Comparison of ENCODE assay signal across 8 cellular contexts in the genomic region with DNA sequence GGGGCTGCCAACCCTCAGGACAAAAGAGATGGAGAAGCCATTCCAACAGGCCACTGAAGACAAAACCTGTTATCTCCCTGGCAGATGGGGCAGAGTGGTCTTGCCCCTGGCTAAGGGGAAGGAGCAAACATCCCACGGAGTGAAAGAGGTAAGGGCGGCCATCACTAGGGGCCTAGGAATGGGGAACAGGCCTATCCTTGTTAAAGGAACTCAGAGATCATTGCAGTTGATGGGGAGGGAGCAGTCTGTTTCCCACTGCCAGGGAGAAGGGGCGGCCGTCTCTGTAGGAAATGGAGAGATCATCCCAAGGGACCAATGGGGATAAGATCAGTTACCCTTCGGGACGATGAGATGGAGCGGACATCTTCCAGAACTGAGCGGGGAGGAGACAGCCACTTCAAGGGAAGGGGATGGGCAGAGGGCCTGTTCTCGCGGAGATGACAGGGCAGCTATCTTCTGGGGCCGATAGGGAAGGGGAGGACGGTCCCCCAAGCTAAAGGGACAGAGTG. TPM values are rescaled to one million over a fixed set of nuclear protein-coding genes. Genes with fewer than 3 reads are reported as not detected.
A peak's percentile ranks its signal among the peaks of the same experiment; 100 is the strongest.
DNase-seq lines count a peak whose midpoint lies in the region; ATAC-seq and TF ChIP-seq lines count a peak whose summit lies in the region.

No MANE protein-coding gene starts in this region.

- TF ChIP-seq CTCF in kidney epithelial cell (IDR thresholded peaks at IDR 0.05; ENCODE audit: insufficient read depth, low read length, poor library complexity, severe bottlenecking) (no peak), testis (IDR thresholded peaks at IDR 0.05) (no peak)

- no peak for ATAC-seq in activated naive CD8-positive, alpha-beta T cell treated with anti-CD3 and anti-CD28 coated beads, Interleukin-2, amount 50 U/mL, for 24 hours

- peak overlapping the region; percentile 99 for H3K4me3 ChIP-seq in kidney epithelial cell (ENCODE audit: low read depth, low read length)
- peak overlapping the region; percentile 93 to 97 for H3K4me3 ChIP-seq in testis

- peaks cover 26% of the 10 kb centered on the region for H3K36me3 Mint-ChIP-seq in T-helper 1 cell treated with Interleukin-12 subunit alpha and Interleukin-12 subunit beta and Interleukin-4 antibody, amounts not matched to agents 30 μg/mL and 1 μg/mL, for 36 hours (ENCODE audit: low read depth)
- peaks cover 28% of the 10 kb centered on the region for H3K36me3 Mint-ChIP-seq in activated naive CD8-positive, alpha-beta T cell treated with anti-CD3 and anti-CD28 coated beads, Interleukin-2, amount 50 U/mL, for 24 hours (ENCODE audit: low read depth)

- H3K9me3 ChIP-seq in testis = no peaks in the 10 kb centered on the region

- no peak for TF ChIP-seq POLR2A in testis (IDR thresholded peaks at IDR 0.05)

- H3K27me3 Mint-ChIP-seq in T-helper 1 cell treated with Interleukin-12 subunit alpha and Interleukin-12 subunit beta and Interleukin-4 antibody, amounts not matched to agents 30 μg/mL and 1 μg/mL, for 36 hours (ENCODE audit: low read depth) = no peaks in the 10 kb centered on the region
- peaks cover 3% of the 10 kb centered on the region for H3K27me3 Mint-ChIP-seq in activated naive CD8-positive, alpha-beta T cell treated with anti-CD3 and anti-CD28 coated beads, Interleukin-2, amount 50 U/mL, for 24 hours

- no peaks in the 10 kb centered on the region for H3K27me3 ChIP-seq in kidney epithelial cell (ENCODE audit: control insufficient read depth, insufficient read depth, low read length)
- H3K27me3 ChIP-seq in testis = no peaks in the 10 kb centered on the region

- peak overlapping the region; percentile 91 for H3K27ac Mint-ChIP-seq in T-helper 1 cell treated with Interleukin-12 subunit alpha and Interleukin-12 subunit beta and Interleukin-4 antibody, amounts not matched to agents 30 μg/mL and 1 μg/mL, for 36 hours
- H3K27ac Mint-ChIP-seq in activated naive CD8-positive, alpha-beta T cell treated with anti-CD3 and anti-CD28 coated beads, Interleukin-2, amount 50 U/mL, for 24 hours = peak overlapping the region; percentile 100

- intact Hi-C loops in testis (cut with DNase I; ENCODE audit: low total_unique reads) = no loop called here

- WGBS in testis, 2 donors = 2 to 5% methylated on average over 12 of the region's 12 CpGs

- H3K36me3 ChIP-seq in kidney epithelial cell (ENCODE audit: control insufficient read depth, insufficient read depth, low read length) (peaks cover 1% of the 10 kb centered on the region), testis (ENCODE audit: low read depth, missing control alignments) (no peaks in the 10 kb centered on the region)

- H3K27ac ChIP-seq in testis = peak overlapping the region; percentile 53 to 81

- H3K4me1 Mint-ChIP-seq in T-helper 1 cell treated with Interleukin-12 subunit alpha and Interleukin-12 subunit beta and Interleukin-4 antibody, amounts not matched to agents 30 μg/mL and 1 μg/mL, for 36 hours (ENCODE audit: low read depth) = peaks cover 44% of the 10 kb centered on the region
- peaks cover 33% of the 10 kb centered on the region for H3K4me1 Mint-ChIP-seq in activated naive CD8-positive, alpha-beta T cell treated with anti-CD3 and anti-CD28 coated beads, Interleukin-2, amount 50 U/mL, for 24 hours

- H3K4me1 ChIP-seq in testis = peaks cover 11% of the 10 kb centered on the region

- no peak for DNase-seq in T-helper 1 cell
- DNase-seq in activated naive CD8-positive, alpha-beta T cell treated with anti-CD3 and anti-CD28 coated beads, Interleukin-2, amount 50 U/mL, for 24 hours = no peak
- no peak for DNase-seq in kidney epithelial cell (ENCODE audit: low read depth)
- no peak for DNase-seq in testis
- DNase-seq in HCEC 1CT = no peak
- no peak for DNase-seq in EL
- DNase-seq in SK-N-DZ (ENCODE audit: low spot score) = no peak

- H3K4me3 Mint-ChIP-seq in T-helper 1 cell treated with Interleukin-12 subunit alpha and Interleukin-12 subunit beta and Interleukin-4 antibody, amounts not matched to agents 30 μg/mL and 1 μg/mL, for 36 hours = peak overlapping the region; percentile 96
- H3K4me3 Mint-ChIP-seq in activated naive CD8-positive, alpha-beta T cell treated with anti-CD3 and anti-CD28 coated beads, Interleukin-2, amount 50 U/mL, for 24 hours = peak overlapping the region; percentile 100

- H3K9me3 Mint-ChIP-seq in T-helper 1 cell treated with Interleukin-12 subunit alpha and Interleukin-12 subunit beta and Interleukin-4 antibody, amounts not matched to agents 30 μg/mL and 1 μg/mL, for 36 hours = no peaks in the 10 kb centered on the region
- H3K9me3 Mint-ChIP-seq in activated naive CD8-positive, alpha-beta T cell treated with anti-CD3 and anti-CD28 coated beads, Interleukin-2, amount 50 U/mL, for 24 hours = no peaks in the 10 kb centered on the region

RNA-seq across cellular contexts. Expression of a gene that starts 0.6 kb away (rescaled TPM):
- total RNA-seq in kidney epithelial cell (55.9 and 59.3 TPM in 2 replicates), testis (10 to 100 TPM; 57.4 to 66.8 TPM)
- 55.6 TPM for polyA plus RNA-seq in testis (ENCODE audit: insufficient read depth, low read depth, low replicate concordance)
- 61.0 and 71.6 TPM in 2 replicates for polyA plus RNA-seq in SK-N-DZ (2014; cell fraction: cytosol; rRNA removed)
- 41.0 and 59.2 TPM in 2 replicates for polyA plus RNA-seq in SK-N-DZ (2014; cell fraction: nucleus; rRNA removed)

RNA-seq across cellular contexts. Expression of a gene that starts 20.9 kb away (rescaled TPM):
- total RNA-seq in kidney epithelial cell (3.8 and 11.4 TPM in 2 replicates), testis (10 to 100 TPM; 28.8 to 40.0 TPM)
- polyA plus RNA-seq in testis (ENCODE audit: insufficient read depth, low read depth, low replicate concordance) = 17.0 TPM
- 15.7 and 18.3 TPM in 2 replicates for polyA plus RNA-seq in SK-N-DZ (2014; cell fraction: cytosol; rRNA removed)
- polyA plus RNA-seq in SK-N-DZ (2014; cell fraction: nucleus; rRNA removed) = 50.0 and 79.1 TPM in 2 replicates

RNA-seq across cellular contexts. Expression of a gene that starts 22.4 kb away (rescaled TPM):
- total RNA-seq in kidney epithelial cell (0.07 TPM in 1 of 2 replicates, not detected in the other), testis (10 to 100 TPM in 1 of 2 donors, 1 to 10 TPM in 1; 6.8 to 15.7 TPM)
- polyA plus RNA-seq in testis (ENCODE audit: insufficient read depth, low read depth, low replicate concordance) = 4.8 TPM
- 1.7 TPM in 2 replicates for polyA plus RNA-seq in SK-N-DZ (2014; cell fraction: cytosol; rRNA removed)
- 8.7 and 11.9 TPM in 2 replicates for polyA plus RNA-seq in SK-N-DZ (2014; cell fraction: nucleus; rRNA removed)

RNA-seq across cellular contexts. Expression of a gene that starts 27.4 kb away (rescaled TPM):
- 5.2 and 5.9 TPM in 2 replicates for total RNA-seq in kidney epithelial cell
- total RNA-seq in testis = 10 to 100 TPM in 1 of 2 donors, 1 to 10 TPM in 1; 9.3 to 10.5 TPM
- polyA plus RNA-seq in testis (ENCODE audit: insufficient read depth, low read depth, low replicate concordance) = 22.2 TPM
- polyA plus RNA-seq in SK-N-DZ (2014; cell fraction: cytosol; rRNA removed) = 1.8 and 3.1 TPM in 2 replicates
- 30.9 and 36.3 TPM in 2 replicates for polyA plus RNA-seq in SK-N-DZ (2014; cell fraction: nucleus; rRNA removed)

RNA-seq across cellular contexts. Expression of a gene that starts 34.4 kb away (rescaled TPM):
- total RNA-seq in kidney epithelial cell = 84.9 and 109 TPM in 2 replicates
- total RNA-seq in testis = 100 to 1,000 TPM; 110 to 126 TPM
- polyA plus RNA-seq in testis (ENCODE audit: insufficient read depth, low read depth, low replicate concordance) = 72.5 TPM
- polyA plus RNA-seq in SK-N-DZ (2014; cell fraction: cytosol; rRNA removed) = 123 and 140 TPM in 2 replicates
- 436 and 437 TPM in 2 replicates for polyA plus RNA-seq in SK-N-DZ (2014; cell fraction: nucleus; rRNA removed)
